12 cellular contexts compared by ENCODE assay signal in the genomic region with DNA sequence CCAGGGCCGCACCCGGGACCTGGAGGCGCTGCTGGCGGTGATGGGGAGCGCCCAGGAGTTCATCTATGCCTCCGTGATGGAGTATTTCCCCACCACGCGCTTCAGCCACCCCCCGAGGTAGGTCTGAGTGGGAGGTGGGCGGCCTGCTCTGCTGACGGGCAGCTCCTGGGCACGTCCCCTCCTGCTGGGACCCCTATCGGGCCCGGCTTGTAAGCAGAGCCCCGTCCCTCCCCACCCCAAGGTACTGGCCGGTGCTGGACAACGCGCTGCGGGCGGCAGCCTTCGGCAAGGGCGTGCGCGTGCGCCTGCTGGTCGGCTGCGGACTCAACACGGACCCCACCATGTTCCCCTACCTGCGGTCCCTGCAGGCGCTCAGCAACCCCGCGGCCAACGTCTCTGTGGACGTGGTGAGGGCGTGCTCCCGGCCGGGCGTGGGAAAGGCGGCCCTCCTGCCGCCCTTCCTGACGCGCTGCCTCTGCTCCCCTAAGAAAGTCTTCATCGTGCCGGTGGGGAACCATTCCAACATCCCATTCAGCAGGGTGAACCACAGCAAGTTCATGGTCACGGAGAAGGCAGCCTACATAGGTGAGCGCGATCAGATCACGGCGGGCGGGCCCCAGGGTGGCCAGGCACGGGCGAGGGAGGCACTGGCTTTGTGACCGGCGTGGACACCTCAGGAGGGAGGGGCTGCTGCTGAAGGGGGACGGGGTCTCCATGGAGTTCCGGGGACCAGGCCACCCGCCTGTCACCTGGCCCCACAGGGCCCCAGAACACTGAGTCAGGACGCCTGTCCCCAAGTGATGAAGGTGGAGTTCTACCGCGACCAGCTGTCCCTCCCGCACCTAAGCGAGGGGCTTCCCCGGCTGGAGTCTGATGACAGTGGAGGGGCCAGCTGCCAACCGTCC. TPM values are rescaled to one million over a fixed set of nuclear protein-coding genes. Genes with fewer than 3 reads are reported as not detected.
DNase-seq lines count a peak whose midpoint lies in the region; ATAC-seq and TF ChIP-seq lines count a peak whose summit lies in the region.
"Had no signal": no experiment of that assay in that cellular context is flagged by ENCODE, and none has a peak within 500 bp of the region (broad histone marks: within the 10 kb centered on the region; RNA-seq: fewer than 3 reads in every experiment).

No MANE protein-coding gene starts in this region.

- H3K4me3 ChIP-seq in ectodermal cell (ENCODE audit: insufficient read depth, low read depth, low read length), result peak overlapping the region; percentile 37
- H3K4me3 ChIP-seq in muscle layer of colon (ENCODE audit: low read depth in 1 of 2, low read length in 2 of 2), result peak overlapping the region in 1 of 2 donors; percentile 41
- H3K4me3 ChIP-seq in tibial nerve, result peak overlapping the region; percentile 45 to 68 (median 62)

- CTCF ChIA-PET in activated naive CD4-positive, alpha-beta T cell treated with anti-CD3 and anti-CD28 coated beads for 36 hours (lab: Charles Lee), result no interaction called here

- intact Hi-C loops in activated naive CD4-positive, alpha-beta T cell treated with anti-CD3 and anti-CD28 coated beads for 36 hours (cut with micrococcal nuclease), result no loop called here

- H3K4me3 Mint-ChIP-seq in activated naive CD4-positive, alpha-beta T cell treated with anti-CD3 and anti-CD28 coated beads for 36 hours, result peak overlapping the region; percentile 53
- H3K4me3 Mint-ChIP-seq: activated CD8-positive, alpha-beta T cell treated with anti-CD3 and anti-CD28 coated beads, Interleukin-2, amount 10 ng/mL, durations not matched to agents 7 days and 5 days had no signal

- no peak for ATAC-seq in GM21423 (IDR thresholded peaks at IDR 0.05; ENCODE audit: unreplicated experiment)

- 69 to 73% methylated on average over 64 of the region's 64 CpGs for WGBS in ectodermal cell, 2 experiments
- WGBS in tibial nerve, 2 donors, result 40 to 46% methylated on average over 40 to 43 of the region's 64 CpGs

- H3K27me3 Mint-ChIP-seq in activated naive CD4-positive, alpha-beta T cell treated with anti-CD3 and anti-CD28 coated beads for 36 hours (ENCODE audit: low read depth), result peaks cover 8% of the 10 kb centered on the region

- H3K9me3 Mint-ChIP-seq in activated naive CD4-positive, alpha-beta T cell treated with anti-CD3 and anti-CD28 coated beads for 36 hours, result no peaks in the 10 kb centered on the region

- H3K27ac Mint-ChIP-seq in activated naive CD4-positive, alpha-beta T cell treated with anti-CD3 and anti-CD28 coated beads for 36 hours, result no peak overlapping the region
- H3K27ac Mint-ChIP-seq: activated CD8-positive, alpha-beta T cell treated with anti-CD3 and anti-CD28 coated beads, Interleukin-2, amount 10 ng/mL, durations not matched to agents 7 days and 5 days had no signal

- peaks cover 2% of the 10 kb centered on the region for H3K4me1 Mint-ChIP-seq in activated naive CD4-positive, alpha-beta T cell treated with anti-CD3 and anti-CD28 coated beads for 36 hours (ENCODE audit: low read depth)

- H3K9ac ChIP-seq in muscle layer of colon (ENCODE audit: low read length), result no peak overlapping the region

- H3K36me3 Mint-ChIP-seq in activated naive CD4-positive, alpha-beta T cell treated with anti-CD3 and anti-CD28 coated beads for 36 hours (ENCODE audit: low read depth), result no peaks in the 10 kb centered on the region

- TF ChIP-seq CTCF in tibial nerve (IDR thresholded peaks at IDR 0.05), result no peak

- TF ChIP-seq POLR2A in tibial nerve (IDR thresholded peaks at IDR 0.05), result no peak

- H3K27ac ChIP-seq in ectodermal cell (ENCODE audit: insufficient read depth, low read depth, low read length, poor library complexity, severe bottlenecking), result no peak overlapping the region
- H3K27ac ChIP-seq in muscle layer of colon (ENCODE audit: low read depth, low read length), result peak overlapping the region; percentile 78
- peak overlapping the region in 1 of 4 donors; percentile 68 for H3K27ac ChIP-seq in tibial nerve

- no peaks in the 10 kb centered on the region for H3K4me1 ChIP-seq in ectodermal cell (ENCODE audit: control insufficient read depth, insufficient read depth, low read length)
- H3K4me1 ChIP-seq in muscle layer of colon (ENCODE audit: insufficient read depth, low read length), result peaks cover 6% of the 10 kb centered on the region
- peaks cover 0 to 28% (median 12%) of the 10 kb centered on the region in 4 donors for H3K4me1 ChIP-seq in tibial nerve

- no peak for TF ChIP-seq EP300 in tibial nerve (IDR thresholded peaks at IDR 0.05)

- H3K9me3 ChIP-seq in ectodermal cell (ENCODE audit: control insufficient read depth, low read length), result no peaks in the 10 kb centered on the region
- H3K9me3 ChIP-seq in muscle layer of colon (ENCODE audit: low read length), result no peaks in the 10 kb centered on the region
- H3K9me3 ChIP-seq in tibial nerve, result no peaks in the 10 kb centered on the region
- H3K9me3 ChIP-seq: Peyer's patch had no signal

- H3K36me3 ChIP-seq in ectodermal cell (ENCODE audit: control insufficient read depth, insufficient read depth, low read length) (no peaks in the 10 kb centered on the region), muscle layer of colon (ENCODE audit: insufficient read depth, low read length) (peaks cover 2% of the 10 kb centered on the region), tibial nerve (no peaks in the 10 kb centered on the region)
- H3K36me3 ChIP-seq: Peyer's patch had no signal

- H3K27me3 ChIP-seq in ectodermal cell (ENCODE audit: control insufficient read depth, insufficient read depth, low read length, poor library complexity, severe bottlenecking) (peaks cover 61% of the 10 kb centered on the region), muscle layer of colon (ENCODE audit: control insufficient read depth in 1 of 2, insufficient read depth in 2 of 2, low read length in 2 of 2) (no peaks in the 10 kb centered on the region), tibial nerve (no peaks in the 10 kb centered on the region)
- H3K27me3 ChIP-seq: Peyer's patch had no signal

- no peak for DNase-seq in activated naive CD4-positive, alpha-beta T cell treated with anti-CD3 and anti-CD28 coated beads for 36 hours
- DNase-seq in activated naive CD4-positive, alpha-beta T cell (lab: John Stamatoyannopoulos, UW), result no peak
- DNase-seq in tibial nerve (ENCODE audit: low spot score in 2 of 2) (peak in 1 of 2 donors; percentile 11), HCEC 1CT (no peak), putamen (ENCODE audit: low spot score) (no peak)
- DNase-seq: activated CD8-positive, alpha-beta T cell treated with anti-CD3 and anti-CD28 coated beads, Interleukin-2, amount 10 ng/mL, durations not matched to agents 7 days and 5 days; AML-193; NCI-H1048 had no signal

RNA-seq across cellular contexts. Expression of a gene that starts 7.3 kb away (rescaled TPM):
- total RNA-seq in activated naive CD4-positive, alpha-beta T cell treated with anti-CD3 and anti-CD28 coated beads for 36 hours, result not detected
- not detected for polyA plus RNA-seq in ectodermal cell (2013, experiment 1 of 4)
- polyA plus RNA-seq in ectodermal cell (2013, experiment 2 of 4), result not detected
- not detected for polyA plus RNA-seq in ectodermal cell (2013, experiment 3 of 4)
- polyA plus RNA-seq in ectodermal cell (2013, experiment 4 of 4), result not detected
- total RNA-seq in tibial nerve, result 1 to 10 TPM in 1 of 4 donors, not detected in 3; 2.4 TPM
- total RNA-seq: activated CD8-positive, alpha-beta T cell treated with anti-CD3 and anti-CD28 coated beads, Interleukin-2, amount 10 ng/mL, durations not matched to agents 7 days and 5 days had no signal

RNA-seq across cellular contexts. Expression of a gene that starts 46.2 kb away (rescaled TPM):
- under 1 TPM; 0.10 TPM for total RNA-seq in activated naive CD4-positive, alpha-beta T cell treated with anti-CD3 and anti-CD28 coated beads for 36 hours
- 0.70 TPM for polyA plus RNA-seq in ectodermal cell (2013, experiment 1 of 4)
- 1.0 TPM for polyA plus RNA-seq in ectodermal cell (2013, experiment 2 of 4)
- polyA plus RNA-seq in ectodermal cell (2013, experiment 3 of 4), result 0.64 TPM
- polyA plus RNA-seq in ectodermal cell (2013, experiment 4 of 4), result 1.1 TPM
- total RNA-seq in tibial nerve, result 100 to 1,000 TPM in 3 of 4 donors, 10 to 100 TPM in 1; 31.2 to 152 (median 118) TPM
- total RNA-seq: activated CD8-positive, alpha-beta T cell treated with anti-CD3 and anti-CD28 coated beads, Interleukin-2, amount 10 ng/mL, durations not matched to agents 7 days and 5 days had no signal

RNA-seq across cellular contexts. Expression of a gene that starts 53.6 kb away (rescaled TPM):
- total RNA-seq in activated naive CD4-positive, alpha-beta T cell treated with anti-CD3 and anti-CD28 coated beads for 36 hours, result under 1 TPM; 0.40 to 0.43 TPM
- polyA plus RNA-seq in ectodermal cell (2013, experiment 1 of 4), result 12.3 TPM
- 14.8 TPM for polyA plus RNA-seq in ectodermal cell (2013, experiment 2 of 4)
- polyA plus RNA-seq in ectodermal cell (2013, experiment 3 of 4), result 11.2 TPM
- polyA plus RNA-seq in ectodermal cell (2013, experiment 4 of 4), result 13.4 TPM
- 10 to 100 TPM; 10.1 to 21.0 (median 12.8) TPM for total RNA-seq in tibial nerve

Comparison
In these comparisons a context has a peak if more than half of its experiments do, and no peak if none do; other contexts are left out.
1. RNA of a gene that starts 46.2 kb away (total RNA-seq): 31.2 to 152 TPM in tibial nerve; 0.10 TPM in activated naive CD4-positive, alpha-beta T cell treated with anti-CD3 and anti-CD28 coated beads for 36 hours; every median in the first group is over 10 times any median in the second.
2. RNA of a gene that starts 53.6 kb away (total RNA-seq): 10.1 to 21.0 TPM in tibial nerve; 0.40 to 0.43 TPM in activated naive CD4-positive, alpha-beta T cell treated with anti-CD3 and anti-CD28 coated beads for 36 hours; every median in the first group is over 4 times any median in the second.